8 cellular contexts compared by ENCODE assay signal in genomic region chr7:97024209-97025129, GRCh38. TPM values are rescaled to one million over a fixed set of nuclear protein-coding genes. Genes with fewer than 3 reads are reported as not detected.
DNase-seq lines count a peak whose midpoint lies in the region; ATAC-seq and TF ChIP-seq lines count a peak whose summit lies in the region.

TSS of gene DLX5 (minus strand) at chr7:97024831. CDS start at chr7:97024623, 208 bp downstream.

- CTCF ChIA-PET in CD4-positive, alpha-beta memory T cell (lab: Charles Lee; ENCODE audit: partially characterized antibody): interaction anchor here (0.6 to 0.8 kb wide), 2 partner anchors 90 to 949 kb away, joined by 3 to 4 read pairs; no protein-coding TSS in a partner anchor
- CTCF ChIA-PET in IMR-90 (lab: Yijun Ruan, JAX): no interaction called here

- H3K56ac ChIP-seq in IMR-90 (ENCODE audit: extremely low read depth, insufficient read depth, low read length): no peak within 1 kb of the TSS

- no peaks in the 10 kb centered on the region for H3K79me1 ChIP-seq in IMR-90 (ENCODE audit: low read depth in 1 of 2, low read length in 2 of 2)

- peak within 1 kb of the TSS; percentile 49 for H2AFZ ChIP-seq in IMR-90 (replicated peaks; ENCODE audit: low read length, poor library complexity)

- BruUV-seq in IMR-90 (replicated peaks; lab: Mats Ljungman, UMichigan): no TSS peak

- POLR2A ChIA-PET in CD4-positive, alpha-beta memory T cell (lab: Charles Lee; ENCODE audit: partially characterized antibody): no interaction called here
- POLR2A ChIA-PET in IMR-90 (lab: Charles Lee; ENCODE audit: unreplicated experiment): no interaction called here

- intact Hi-C loops in CD4-positive, alpha-beta memory T cell (cut with micrococcal nuclease): loop anchor here (5.0 kb wide), 1 partner anchor 153 kb away; no protein-coding TSS in a partner anchor
- intact Hi-C loops in IMR-90 (cut with micrococcal nuclease): loop anchor here (5.0 kb wide), 1 partner anchor 847 kb away; no protein-coding TSS in a partner anchor
- intact Hi-C loops in head of caudate nucleus (cut with DNase I): loop anchor here (5.0 to 10.0 kb wide), 4 partner anchors 610 to 1107 kb away; no protein-coding TSS in a partner anchor
- intact Hi-C loops in sciatic nerve (cut with DNase I): loop anchor here (10.0 kb wide), 2 partner anchors 960 to 1110 kb away; no protein-coding TSS in a partner anchor

- H3K4me3 ChIP-seq in CD4-positive, alpha-beta memory T cell (ENCODE audit: low read length in 2 of 2): no peak within 1 kb of the TSS
- no peak within 1 kb of the TSS; the same call in 1 of the 2 replicates for H3K4me3 ChIP-seq in IMR-90 (ENCODE audit: insufficient read depth, low read depth, low read length)

- no peaks in the 10 kb centered on the region for H3K9me3 ChIP-seq in CD4-positive, alpha-beta memory T cell (ENCODE audit: control insufficient read depth in 1 of 2, low read length in 2 of 2)
- peaks cover 7% of the 10 kb centered on the region for H3K9me3 ChIP-seq in IMR-90 (ENCODE audit: control insufficient read depth, insufficient read depth, low read length)

- dilution Hi-C loops in IMR-90 (cut with HindIII; ENCODE audit: low sequenced_read_pairs, unreplicated experiment): no loop called here

- H3K9me1 ChIP-seq in IMR-90 (ENCODE audit: insufficient read depth, low read length): no peaks in the 10 kb centered on the region

- no peak within 1 kb of the TSS for H2AK9ac ChIP-seq in IMR-90 (replicated peaks; ENCODE audit: low read depth, low read length, poor library complexity)

- DNase-seq in CD4-positive, alpha-beta memory T cell: no peak
- DNase-seq in IMR-90 (peak; percentile 6), head of caudate nucleus (peak in 34 of 42 donors; percentile 53 to 90 (median 72)), sciatic nerve (ENCODE audit: low spot score) (peak; percentile 75), erythroblast (lab: John Stamatoyannopoulos, UW) (no peak), HPDE6-E6E7 (ENCODE audit: extremely low spot score) (no peak), MV-4-11 (lab: John Stamatoyannopoulos, UW) (no peak)

- no peak within 1 kb of the TSS for H3K14ac ChIP-seq in IMR-90 (replicated peaks; ENCODE audit: low read depth, low read length)

- no peak within 1 kb of the TSS for H3K23ac ChIP-seq in IMR-90 (ENCODE audit: low read depth, low read length)

- no peak within 1 kb of the TSS for H3K9ac ChIP-seq in IMR-90 (ENCODE audit: low read depth, low read length)

- H2AK5ac ChIP-seq in IMR-90 (ENCODE audit: low read depth, low read length): no peak within 1 kb of the TSS

- no peak within 1 kb of the TSS for H4K91ac ChIP-seq in IMR-90 (ENCODE audit: insufficient read depth, low read depth, low read length)

- H2BK20ac ChIP-seq in IMR-90 (ENCODE audit: low read depth, low read length): no peak within 1 kb of the TSS

- no peak within 1 kb of the TSS for H2BK120ac ChIP-seq in IMR-90 (ENCODE audit: low read depth, low read length)

- no peaks in the 10 kb centered on the region for H4K20me1 ChIP-seq in IMR-90 (ENCODE audit: insufficient read depth, low read length)

- H3K18ac ChIP-seq in IMR-90 (ENCODE audit: low read depth, low read length): no peak within 1 kb of the TSS

- peaks cover 55% of the 10 kb centered on the region for H3K27me3 ChIP-seq in CD4-positive, alpha-beta memory T cell (ENCODE audit: insufficient read depth, low read length)
- peaks cover 66% of the 10 kb centered on the region for H3K27me3 ChIP-seq in IMR-90 (ENCODE audit: control insufficient read depth, insufficient read depth, low read length)

- H3K9me3 Mint-ChIP-seq in CD4-positive, alpha-beta memory T cell: peaks cover 0 to 9% (median 1%) of the 10 kb centered on the region in 8 donors

- peaks cover 35 to 61% (median 51%) of the 10 kb centered on the region in 4 donors for H3K4me1 Mint-ChIP-seq in CD4-positive, alpha-beta memory T cell

- no peak for TF ChIP-seq RAD21 in IMR-90 (IDR thresholded peaks at IDR 0.05; ENCODE audit: low read length)

- H3K4me2 ChIP-seq in IMR-90 (ENCODE audit: low read depth, low read length): peak within 1 kb of the TSS; percentile 63

- no peaks in the 10 kb centered on the region for H3K36me3 ChIP-seq in CD4-positive, alpha-beta memory T cell (ENCODE audit: insufficient read depth, low read length)
- no peaks in the 10 kb centered on the region for H3K36me3 ChIP-seq in IMR-90 (ENCODE audit: control insufficient read depth, insufficient read depth, low read length)

- peak within 1 kb of the TSS in 7 of 8 donors; percentile 2 to 83 (median 52) for H3K4me3 Mint-ChIP-seq in CD4-positive, alpha-beta memory T cell

- peaks cover 17% of the 10 kb centered on the region for H3K4me1 ChIP-seq in CD4-positive, alpha-beta memory T cell (ENCODE audit: insufficient read depth, low read length)
- no peaks in the 10 kb centered on the region for H3K4me1 ChIP-seq in IMR-90 (ENCODE audit: control insufficient read depth, insufficient read depth, low read length)

- TF ChIP-seq POLR2A in IMR-90 (IDR thresholded peaks at IDR 0.05; ENCODE audit: low read depth, low read length) (no peak), erythroblast (IDR thresholded peaks at IDR 0.05; ENCODE audit: low read length) (no peak)

- 1% methylated on average over 17 of the region's 60 CpGs; no CpG with 5 or more reads in 1 of the 2 experiments for WGBS in IMR-90 (ENCODE audit: extremely low coverage in 2 of 2, insufficient read length in 1 of 2), 2 experiments

- H4K8ac ChIP-seq in IMR-90 (ENCODE audit: low read depth in 2 of 2, low read length in 2 of 2): no peak within 1 kb of the TSS

- H3K27ac Mint-ChIP-seq in CD4-positive, alpha-beta memory T cell: peak within 1 kb of the TSS in 2 of 7 donors; percentile 5 to 38

- H3K27ac ChIP-seq in CD4-positive, alpha-beta memory T cell (ENCODE audit: low read depth, low read length): no peak within 1 kb of the TSS
- no peak within 1 kb of the TSS for H3K27ac ChIP-seq in IMR-90 (ENCODE audit: insufficient read depth, low read length)

- no peak within 1 kb of the TSS for H3K4ac ChIP-seq in IMR-90 (ENCODE audit: low read depth, low read length)

- no peak for TF ChIP-seq CTCF in IMR-90 (conservative IDR thresholded peaks at IDR 0.05; ENCODE audit: low read depth, low read length)

- H3K36me3 Mint-ChIP-seq in CD4-positive, alpha-beta memory T cell: no peaks in the 10 kb centered on the region

- ATAC-seq in IMR-90 (ENCODE audit: low read depth) (no peak), SK-N-SH treated with all-trans-retinoic acid at 6 μM for 48 hours (peak; percentile 73), sciatic nerve (peak; percentile 80)

- in situ Hi-C loops in IMR-90 (cut with MboI; ENCODE audit: low sequenced_read_pairs): loop anchor here (5.0 to 10.0 kb wide), 2 partner anchors 950 to 1107 kb away; no protein-coding TSS in a partner anchor

- no peak within 1 kb of the TSS for H2BK15ac ChIP-seq in IMR-90 (ENCODE audit: low read depth, low read length)

- no peak within 1 kb of the TSS for H2BK5ac ChIP-seq in IMR-90 (ENCODE audit: low read depth, low read length, poor library complexity, severe bottlenecking)

- peaks cover 68 to 79% of the 10 kb centered on the region in 2 donors for H3K27me3 Mint-ChIP-seq in CD4-positive, alpha-beta memory T cell

- H4K5ac ChIP-seq in IMR-90 (ENCODE audit: low read depth, low read length): no peak within 1 kb of the TSS

TF ChIP-seq in IMR-90, 13 proteins besides CTCF, POLR2A, EP300 and RAD21 (continues in another document):
- TF ChIP-seq FOS (IDR thresholded peaks at IDR 0.05; ENCODE audit: low read depth, low read length) (no peak), MAFK (IDR thresholded peaks at IDR 0.05; ENCODE audit: low read depth, low read length) (no peak), NFE2L2 (IDR thresholded peaks at IDR 0.05; ENCODE audit: low read depth, low read length) (no peak), ELK1 (IDR thresholded peaks at IDR 0.05; ENCODE audit: borderline replicate concordance, low read depth, low read length) (no peak), SMC3 (IDR thresholded peaks at IDR 0.05; ENCODE audit: low read depth, low read length) (no peak), MXI1 (IDR thresholded peaks at IDR 0.05; ENCODE audit: borderline replicate concordance, low read depth, low read length) (no peak), RFX5 (IDR thresholded peaks at IDR 0.05; ENCODE audit: low read depth, low read length) (no peak)

TF ChIP-seq in SK-N-SH treated with all-trans-retinoic acid at 6 μM for 48 hours, 23 proteins besides CTCF, POLR2A, EP300 and RAD21 (continues in another document):
- TF ChIP-seq CREB5 (CRISPR knock-in tag; IDR thresholded peaks at IDR 0.05; ENCODE audit: low read depth) (no peak), ZNF70 (CRISPR knock-in tag; IDR thresholded peaks at IDR 0.05) (no peak), PATZ1 (CRISPR knock-in tag; IDR thresholded peaks at IDR 0.05; ENCODE audit: borderline replicate concordance) (no peak), ISL1 (CRISPR knock-in tag; IDR thresholded peaks at IDR 0.05) (no peak), GLIS3 (CRISPR knock-in tag; IDR thresholded peaks at IDR 0.05) (no peak)

RNA-seq across cellular contexts. Expression of gene DLX5, which starts in this region (rescaled TPM):
- not detected for total RNA-seq in CD4-positive, alpha-beta memory T cell
- polyA plus RNA-seq in CD4-positive, alpha-beta memory T cell: not detected
- total RNA-seq in IMR-90 (2012; rRNA removed): not detected in 2 replicates
- not detected in 2 replicates for polyA plus RNA-seq in IMR-90 (2012; rRNA removed)
- polyA plus RNA-seq in IMR-90 (2012; cell fraction: cytosol; rRNA removed): not detected in 2 replicates
- not detected in 2 replicates for polyA plus RNA-seq in IMR-90 (2012; cell fraction: nucleus; rRNA removed; ENCODE audit: low replicate concordance)
- 0.49 TPM for total RNA-seq in sciatic nerve

Comparison
In these comparisons a context has a peak if more than half of its experiments do, and no peak if none do; other contexts are left out.
1. Peak in DNase-seq and H3K4me2 ChIP-seq in IMR-90; RNA of the gene not detected or under 1 TPM.
2. Peak in DNase-seq and ATAC-seq in sciatic nerve; RNA of the gene not detected or under 1 TPM.
3. DNase-seq: peak in head of caudate nucleus (34 of 42); none in CD4-positive, alpha-beta memory T cell (0 of 5), erythroblast (0 of 2), HPDE6-E6E7 (single experiment) and MV-4-11 (single experiment).